1 cellular context compared by ENCODE assay signal in the genomic region with DNA sequence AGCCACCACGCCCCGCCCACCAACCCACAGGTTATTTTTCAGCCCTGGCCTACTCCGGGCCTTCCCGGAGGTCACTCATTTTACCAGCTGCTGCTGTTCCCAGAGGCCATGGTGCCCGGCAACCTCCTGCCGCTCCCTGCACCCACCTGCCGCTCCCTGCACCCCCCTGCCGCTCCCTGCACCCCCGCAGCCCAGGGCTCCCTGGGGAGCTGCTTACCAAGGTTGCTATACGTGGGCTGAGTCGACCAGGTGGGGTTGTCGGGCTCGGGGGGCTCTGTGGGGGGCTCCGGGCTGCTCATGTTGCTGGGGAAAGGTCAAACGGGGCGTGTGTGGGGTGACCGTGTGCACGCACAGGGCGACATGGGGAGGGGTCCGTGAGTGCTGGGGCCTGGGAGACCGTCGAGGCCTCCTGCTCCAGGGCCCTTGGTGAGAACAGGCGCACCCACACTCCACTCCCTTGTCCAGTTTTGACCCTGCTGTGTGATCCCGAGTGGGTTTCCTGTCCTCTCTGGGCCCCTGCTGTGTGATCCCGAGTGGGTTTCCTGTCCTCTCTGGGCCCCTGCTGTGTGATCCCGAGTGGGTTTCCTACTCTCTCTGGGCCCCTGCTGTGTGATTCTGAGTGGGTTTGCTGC.
TF ChIP-seq lines count a peak whose summit lies in the region.

No MANE protein-coding gene starts in this region.

TF ChIP-seq in HEK293, 187 proteins besides CTCF, POLR2A, EP300 and RAD21 (continued from another document):
- TF ChIP-seq, protein P1, sequence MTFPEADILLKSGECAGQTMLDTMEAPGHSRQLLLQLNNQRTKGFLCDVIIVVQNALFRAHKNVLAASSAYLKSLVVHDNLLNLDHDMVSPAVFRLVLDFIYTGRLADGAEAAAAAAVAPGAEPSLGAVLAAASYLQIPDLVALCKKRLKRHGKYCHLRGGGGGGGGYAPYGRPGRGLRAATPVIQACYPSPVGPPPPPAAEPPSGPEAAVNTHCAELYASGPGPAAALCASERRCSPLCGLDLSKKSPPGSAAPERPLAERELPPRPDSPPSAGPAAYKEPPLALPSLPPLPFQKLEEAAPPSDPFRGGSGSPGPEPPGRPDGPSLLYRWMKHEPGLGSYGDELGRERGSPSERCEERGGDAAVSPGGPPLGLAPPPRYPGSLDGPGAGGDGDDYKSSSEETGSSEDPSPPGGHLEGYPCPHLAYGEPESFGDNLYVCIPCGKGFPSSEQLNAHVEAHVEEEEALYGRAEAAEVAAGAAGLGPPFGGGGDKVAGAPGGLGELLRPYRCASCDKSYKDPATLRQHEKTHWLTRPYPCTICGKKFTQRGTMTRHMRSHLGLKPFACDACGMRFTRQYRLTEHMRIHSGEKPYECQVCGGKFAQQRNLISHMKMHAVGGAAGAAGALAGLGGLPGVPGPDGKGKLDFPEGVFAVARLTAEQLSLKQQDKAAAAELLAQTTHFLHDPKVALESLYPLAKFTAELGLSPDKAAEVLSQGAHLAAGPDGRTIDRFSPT (tag by site-specific recombination; IDR thresholded peaks at IDR 0.05): peak; percentile 29; the same call in 1 of the 2 replicates
- TF ChIP-seq SCRT2 (tag by site-specific recombination; IDR thresholded peaks at IDR 0.05): peak; percentile 95
- TF ChIP-seq, protein P2, sequence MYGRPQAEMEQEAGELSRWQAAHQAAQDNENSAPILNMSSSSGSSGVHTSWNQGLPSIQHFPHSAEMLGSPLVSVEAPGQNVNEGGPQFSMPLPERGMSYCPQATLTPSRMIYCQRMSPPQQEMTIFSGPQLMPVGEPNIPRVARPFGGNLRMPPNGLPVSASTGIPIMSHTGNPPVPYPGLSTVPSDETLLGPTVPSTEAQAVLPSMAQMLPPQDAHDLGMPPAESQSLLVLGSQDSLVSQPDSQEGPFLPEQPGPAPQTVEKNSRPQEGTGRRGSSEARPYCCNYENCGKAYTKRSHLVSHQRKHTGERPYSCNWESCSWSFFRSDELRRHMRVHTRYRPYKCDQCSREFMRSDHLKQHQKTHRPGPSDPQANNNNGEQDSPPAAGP (tag by site-specific recombination; IDR thresholded peaks at IDR 0.05): 0 out of 2 replicates have a peak, but pooled peaks have one; percentile 25
